Comparison of ENCODE assay signal across 8 cellular contexts in the genomic region with DNA sequence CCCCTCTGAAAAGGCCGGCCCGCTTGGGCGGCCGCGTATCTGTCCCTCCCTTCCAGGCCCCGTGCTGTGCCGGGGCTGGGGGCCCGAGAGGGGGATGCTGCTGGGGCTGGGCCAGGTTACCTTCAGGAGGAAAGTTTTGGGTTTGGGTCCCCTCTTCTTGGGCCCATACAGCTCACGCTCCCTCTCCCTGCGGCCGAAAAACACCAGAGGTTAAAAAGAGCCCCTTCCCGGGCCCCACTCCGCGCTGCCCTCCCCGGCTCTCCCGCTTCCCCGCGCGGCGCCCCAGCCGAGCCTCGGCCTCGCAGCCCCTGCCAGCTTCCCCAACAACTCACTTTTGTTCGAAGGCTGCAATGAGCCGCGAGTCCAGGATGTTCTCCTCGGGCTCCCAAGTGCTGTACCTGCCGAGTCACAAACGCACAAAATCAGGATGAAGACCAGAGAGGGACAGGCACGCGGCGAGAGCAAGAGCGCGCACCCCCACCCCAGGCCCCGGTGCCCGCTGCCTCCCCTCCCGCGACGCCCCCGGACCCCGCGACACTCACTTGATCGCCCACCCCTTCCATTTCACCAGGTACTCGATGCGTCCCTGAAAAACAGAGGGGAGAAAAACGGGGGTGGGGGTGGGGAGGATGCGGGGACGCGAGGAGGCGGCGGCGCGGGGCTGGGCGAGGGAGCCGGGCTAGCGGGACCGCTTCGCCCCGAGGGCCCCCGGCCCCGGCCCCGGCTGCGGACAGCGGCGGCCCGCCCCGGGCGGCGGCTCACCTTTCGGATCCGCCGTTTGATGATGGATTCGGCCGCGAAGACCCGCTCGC. TPM values are rescaled to one million over a fixed set of nuclear protein-coding genes. Genes with fewer than 3 reads are reported as not detected.
A peak's percentile ranks its signal among the peaks of the same experiment; 100 is the strongest.
DNase-seq lines count a peak whose midpoint lies in the region; ATAC-seq, FAIRE-seq and TF ChIP-seq lines count a peak whose summit lies in the region.

No MANE protein-coding gene starts in this region.

- FAIRE-seq in K562 (lab: Jason Lieb, UNC), result no peak

- no peaks in the 10 kb centered on the region for H3K9me2 ChIP-seq in OCI-LY1 (ENCODE audit: low read depth, low read length)

- in situ Hi-C loops in K562 (cut with MboI), result no loop called here

- no peak for TF ChIP-seq RAD21 in K562 (CRISPR knock-in tag; conservative IDR thresholded peaks at IDR 0.05 in 1 of 2, IDR thresholded peaks at IDR 0.05 in 1 of 2)

- H3K4me2 ChIP-seq in OCI-LY1 (ENCODE audit: low read length), result peak overlapping the region; percentile 68
- H3K4me2 ChIP-seq in K562 (ENCODE audit: insufficient read depth, low read length), result peak overlapping the region; percentile 79
- H3K4me2 ChIP-seq in smooth muscle cell, result peak overlapping the region; percentile 95

- H3K9me3 ChIP-seq in OCI-LY1 (ENCODE audit: low read length) (no peaks in the 10 kb centered on the region), K562 (replicated peaks; ENCODE audit: control insufficient read depth, insufficient read depth, low read depth, low read length) (no peaks in the 10 kb centered on the region), smooth muscle cell (replicated peaks; ENCODE audit: low read depth) (no peaks in the 10 kb centered on the region)

- peaks cover 32% of the 10 kb centered on the region for H3K4me1 ChIP-seq in OCI-LY1 (ENCODE audit: insufficient read depth, low read length, severe bottlenecking)
- peaks cover 13 to 27% of the 10 kb centered on the region in 2 experiments for H3K4me1 ChIP-seq in K562 (replicated peaks in 1 of 2; ENCODE audit: control insufficient read depth in 2 of 2, insufficient read depth in 2 of 2, low read length in 2 of 2)
- H3K4me1 ChIP-seq in smooth muscle cell (ENCODE audit: low read depth), result peaks cover 15% of the 10 kb centered on the region

- H3K9ac ChIP-seq in OCI-LY1 (ENCODE audit: low read length), result peak overlapping the region; percentile 90
- H3K9ac ChIP-seq in K562 (ENCODE audit: insufficient read depth in 1 of 2, low read depth in 2 of 2, low read length in 2 of 2), result peak overlapping the region; percentile 59 to 94
- peak overlapping the region; percentile 73 for H3K9ac ChIP-seq in smooth muscle cell (ENCODE audit: low read depth)

- no peaks in the 10 kb centered on the region for H3F3A ChIP-seq in OCI-LY1 (ENCODE audit: insufficient read depth, low read length)
- H3F3A ChIP-seq in smooth muscle cell (ENCODE audit: low read depth), result peaks cover 4% of the 10 kb centered on the region

- POLR2A ChIA-PET in K562 (lab: Yijun Ruan, JAX), result interaction anchor here (0.6 kb wide), 1 partner anchor 94 kb away, joined by 3 read pairs; no protein-coding TSS in a partner anchor

- H4K20me1 ChIP-seq in OCI-LY1 (ENCODE audit: insufficient read depth, low read length), result no peaks in the 10 kb centered on the region
- no peaks in the 10 kb centered on the region; the same call in 1 of the 2 replicates for H4K20me1 ChIP-seq in K562 (replicated peaks; ENCODE audit: control insufficient read depth, insufficient read depth, low read length)
- peaks cover 36% of the 10 kb centered on the region for H4K20me1 ChIP-seq in smooth muscle cell (ENCODE audit: low read depth)

- 0 out of 2 replicates have a peak, but pooled peaks cover 5% of the 10 kb centered on the region for H3K27me3 ChIP-seq in OCI-LY1 (ENCODE audit: insufficient read depth, low read length)
- H3K27me3 ChIP-seq in K562 (ENCODE audit: control insufficient read depth in 2 of 2, insufficient read depth in 2 of 2, low read length in 2 of 2), result peaks cover 0 to 5% of the 10 kb centered on the region in 2 experiments; a peak in 2 of 5 replicates
- H3K27me3 ChIP-seq in smooth muscle cell (ENCODE audit: low read depth), result no peaks in the 10 kb centered on the region

- H3K27ac ChIP-seq in C4-2B (peak overlapping the region; percentile 77), OCI-LY1 (ENCODE audit: low read depth, low read length, poor library complexity, severe bottlenecking) (peak overlapping the region; percentile 71), K562 (ENCODE audit: extremely low read depth, low read depth, low read length) (peak overlapping the region; percentile 68), smooth muscle cell (ENCODE audit: low read depth) (peak overlapping the region; percentile 42)

- H3K4me3 ChIP-seq in OCI-LY1 (ENCODE audit: low read depth, low read length, poor library complexity, severe bottlenecking) (peak overlapping the region; percentile 90), K562 (peak overlapping the region; percentile 62), smooth muscle cell (peak overlapping the region; percentile 94)

- ATAC-seq in GM21528 (IDR thresholded peaks at IDR 0.05; ENCODE audit: low FRiP score, unreplicated experiment), result peak; percentile 15
- ATAC-seq in K562, result peak; percentile 31

- TF ChIP-seq CTCF in C4-2B (conservative IDR thresholded peaks at IDR 0.05), result no peak
- TF ChIP-seq CTCF in OCI-LY1 (IDR thresholded peaks at IDR 0.05; ENCODE audit: low read length), result no peak
- no peak for TF ChIP-seq CTCF in K562 (IDR thresholded peaks at IDR 0.05 in 2 of 3, conservative IDR thresholded peaks at IDR 0.05 in 1 of 3; ENCODE audit: insufficient read depth in 2 of 3, low read depth in 1 of 3, low read length in 3 of 3)
- no peak for TF ChIP-seq CTCF in smooth muscle cell (IDR thresholded peaks at IDR 0.05; ENCODE audit: borderline replicate concordance, insufficient read depth, poor library complexity, severe bottlenecking)

- H3K36me3 ChIP-seq in OCI-LY1 (ENCODE audit: insufficient read depth, low read length) (peaks cover 28% of the 10 kb centered on the region), K562 (ENCODE audit: control insufficient read depth, insufficient read depth, low read length) (peaks cover 33% of the 10 kb centered on the region; the same call in 2 of the 3 replicates), smooth muscle cell (ENCODE audit: low read depth) (no peaks in the 10 kb centered on the region)

- CTCF ChIA-PET in K562 (lab: Yijun Ruan, JAX; ENCODE audit: low intra/inter-chr PET ratio), result interaction anchor here (0.6 to 1.4 kb wide), 2 partner anchors 132 to 149 kb away, joined by 4 to 6 read pairs; a partner anchor contains a TSS

- H3K79me2 ChIP-seq in OCI-LY1 (ENCODE audit: insufficient read depth, low read length) (no peaks in the 10 kb centered on the region), K562 (ENCODE audit: control insufficient read depth, insufficient read depth, low read length) (peaks cover 29% of the 10 kb centered on the region), smooth muscle cell (ENCODE audit: low read depth) (peaks cover 4% of the 10 kb centered on the region)

- BruUV-seq in K562 (replicated peaks; lab: Mats Ljungman, UMichigan), result no TSS peak

- 0% methylated on average over 14 of the region's 77 CpGs for WGBS in K562 (ENCODE audit: insufficient coverage, low coverage, missing lambda C conversion rate)
- under 1% methylated on average over 23 of the region's 77 CpGs for WGBS in smooth muscle cell (ENCODE audit: low lambda C conversion rate)

- TF ChIP-seq EP300 in K562 (IDR thresholded peaks at IDR 0.05; ENCODE audit: low read length), result no peak

- H3K9me1 ChIP-seq in K562 (ENCODE audit: control insufficient read depth, insufficient read depth, low read length), result no peaks in the 10 kb centered on the region

- TF ChIP-seq POLR2A in K562 (conservative IDR thresholded peaks at IDR 0.05), result no peak

- H2AFZ ChIP-seq in OCI-LY1 (ENCODE audit: low read length) (no peak overlapping the region), K562 (ENCODE audit: low read depth, low read length) (peak overlapping the region; percentile 39; the same call in 1 of the 2 replicates), smooth muscle cell (ENCODE audit: low read depth) (peak overlapping the region; percentile 92)

- DNase-seq in K562 (ENCODE audit: extremely low read depth in 1 of 4, low spot score in 3 of 4), result peak in 3 of 4 experiments; percentile 18 to 28 (median 26)
- peak; percentile 26 for DNase-seq in iPS-NIHi7 (ENCODE audit: extremely low spot score)
- no peak for DNase-seq in smooth muscle cell (lab: John Stamatoyannopoulos, UW; ENCODE audit: unreplicated experiment)
- DNase-seq in NCI-H187 treated with DMSO at 0.1 percent for 48 hours (lab: John Stamatoyannopoulos, UW), result no peak
- no peak for DNase-seq in effector CD8-positive, alpha-beta T cell (lab: John Stamatoyannopoulos, UW)

- intact Hi-C loops in K562 (cut with micrococcal nuclease), result loop anchor here (5.0 to 10.0 kb wide), 3 partner anchors 53 to 141 kb away; a partner anchor contains a TSS

RNA-seq across cellular contexts. Expression of a gene that starts 0.5 kb away (rescaled TPM):
- 20.8 and 48.0 TPM in 2 replicates for total RNA-seq in K562 (2011; cell fraction: chromatin; rRNA removed; ENCODE audit: low replicate concordance)
- 32.9 and 39.0 TPM in 2 replicates for total RNA-seq in K562 (2011; cell fraction: nucleolus; rRNA removed)
- total RNA-seq in K562 (2011; cell fraction: nucleoplasm; rRNA removed), result 29.8 and 36.5 TPM in 2 replicates
- total RNA-seq in K562 (2014; rRNA removed) (14.6 and 18.4 TPM in 2 replicates), K562 (2014; rRNA removed; fragmentation: Illumina TruSeq; extraction: Trizol) (7.4 and 8.0 TPM in 2 replicates), K562 (2015; rRNA removed; fragmentation: Illumina TruSeq; extraction: Trizol) (10.7 and 11.2 TPM in 2 replicates), K562 (2021) (29.4 and 31.6 TPM in 2 replicates), smooth muscle cell (11.6 and 13.5 TPM in 2 replicates)
- polyA plus RNA-seq in K562 (2011; rRNA removed) (3.3 TPM in 2 replicates), K562 (2014; fragmentation: Illumina TruSeq; extraction: Trizol) (7.2 and 10.0 TPM in 2 replicates), K562 (2014; fragmentation: Nextera tagmentation; extraction: Ambion mirVana) (1 to 10 TPM in 1 of 2 experiments, under 1 TPM in 1; 0.75 to 1.2 TPM), K562 (2014; rRNA removed) (8.0 and 9.0 TPM in 2 replicates), smooth muscle cell (23.9 and 27.4 TPM in 2 replicates)
- 2.4 and 7.2 TPM in 2 replicates for polyA plus RNA-seq in K562 (2011; cell fraction: cytosol; rRNA removed)
- 12.5 and 31.3 TPM in 2 replicates for polyA plus RNA-seq in K562 (2011; cell fraction: nucleus; rRNA removed)
- polyA plus RNA-seq in K562 (2012), result 6.6 and 8.2 TPM in 2 replicates
- polyA minus RNA-seq in K562 (2011; rRNA and poly(A)+ RNA removed), result 6.9 and 8.8 TPM in 2 replicates
- 12.9 and 18.3 TPM in 2 replicates for polyA minus RNA-seq in K562 (2011; cell fraction: cytosol; rRNA and poly(A)+ RNA removed)
- polyA minus RNA-seq in K562 (2011; cell fraction: nucleus; rRNA and poly(A)+ RNA removed), result 24.7 and 27.6 TPM in 2 replicates

RNA-seq across cellular contexts. Expression of a gene that starts 27.7 kb away (rescaled TPM):
- total RNA-seq in K562 (2011; cell fraction: chromatin; rRNA removed; ENCODE audit: low replicate concordance), result 1.3 and 3.0 TPM in 2 replicates
- total RNA-seq in K562 (2011; cell fraction: nucleolus; rRNA removed), result 3.0 and 3.3 TPM in 2 replicates
- 2.9 and 4.0 TPM in 2 replicates for total RNA-seq in K562 (2011; cell fraction: nucleoplasm; rRNA removed)
- 1.0 and 1.1 TPM in 2 replicates for total RNA-seq in K562 (2014; rRNA removed)
- total RNA-seq in K562 (2014; rRNA removed; fragmentation: Illumina TruSeq; extraction: Trizol), result 0.51 and 0.54 TPM in 2 replicates
- 0.65 and 0.72 TPM in 2 replicates for total RNA-seq in K562 (2015; rRNA removed; fragmentation: Illumina TruSeq; extraction: Trizol)
- 3.0 and 3.1 TPM in 2 replicates for total RNA-seq in K562 (2021)
- polyA plus RNA-seq in K562 (2011; rRNA removed), result 1.8 and 3.3 TPM in 2 replicates
- 2.5 and 2.8 TPM in 2 replicates for polyA plus RNA-seq in K562 (2011; cell fraction: cytosol; rRNA removed)
- polyA plus RNA-seq in K562 (2011; cell fraction: nucleus; rRNA removed), result 2.1 and 2.8 TPM in 2 replicates
- 1.7 and 3.2 TPM in 2 replicates for polyA plus RNA-seq in K562 (2012)
- 2.3 and 2.6 TPM in 2 replicates for polyA plus RNA-seq in K562 (2014; fragmentation: Illumina TruSeq; extraction: Trizol)
- polyA plus RNA-seq in K562 (2014; fragmentation: Nextera tagmentation; extraction: Ambion mirVana), result under 1 TPM; 0.01 to 0.10 TPM
- polyA plus RNA-seq in K562 (2014; rRNA removed), result 1.5 and 1.7 TPM in 2 replicates
- 1.9 and 2.7 TPM in 2 replicates for polyA minus RNA-seq in K562 (2011; rRNA and poly(A)+ RNA removed)
- polyA minus RNA-seq in K562 (2011; cell fraction: cytosol; rRNA and poly(A)+ RNA removed), result 2.6 and 4.7 TPM in 2 replicates
- polyA minus RNA-seq in K562 (2011; cell fraction: nucleus; rRNA and poly(A)+ RNA removed), result 0.94 and 1.00 TPM in 2 replicates
- total RNA-seq in smooth muscle cell, result 1.3 and 2.0 TPM in 2 replicates
- 3.2 and 3.9 TPM in 2 replicates for polyA plus RNA-seq in smooth muscle cell

Comparison
In these comparisons a context has a peak if more than half of its experiments do, and no peak if none do; other contexts are left out.
1. DNase-seq: peak in K562 (3 of 4) and iPS-NIHi7 (single experiment); none in smooth muscle cell (single experiment), NCI-H187 treated with DMSO at 0.1 percent for 48 hours (single experiment) and effector CD8-positive, alpha-beta T cell (single experiment).
2. Peak in every context shown above with its lines, with median percentiles within 50 percentile points of each other: H3K27ac ChIP-seq, H3K4me2 ChIP-seq, H3K4me3 ChIP-seq and H3K9ac ChIP-seq.